8 cellular contexts compared by ENCODE assay signal in the genomic region with DNA sequence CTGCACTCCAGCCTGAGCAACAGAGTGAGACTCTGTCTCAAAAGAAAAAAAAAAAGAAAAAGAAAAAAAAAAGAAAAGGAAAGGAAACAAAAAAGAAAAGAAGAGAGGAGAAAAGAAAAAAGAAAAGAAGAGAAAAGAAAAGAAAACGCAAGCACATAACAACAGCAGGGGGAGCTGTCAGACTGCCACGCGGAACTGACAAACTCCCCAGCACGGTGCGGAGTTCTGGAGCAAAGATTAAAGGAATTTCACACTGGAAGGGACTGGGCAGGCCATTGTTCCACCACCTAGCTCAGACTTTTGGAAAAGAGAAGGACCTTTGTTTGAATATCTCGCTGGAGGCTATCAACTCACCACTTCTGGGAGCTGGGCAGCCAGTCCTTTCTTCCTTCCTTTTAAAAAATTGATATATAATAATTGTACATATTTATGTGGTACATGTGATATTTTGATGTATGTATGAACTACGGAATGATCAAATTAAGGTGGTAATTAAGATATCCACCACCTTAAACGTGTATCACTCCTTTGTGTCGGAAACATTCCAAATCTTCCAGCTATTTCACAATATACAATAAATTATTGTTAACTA. TPM values are rescaled to one million over a fixed set of nuclear protein-coding genes. Genes with fewer than 3 reads are reported as not detected.
DNase-seq lines count a peak whose midpoint lies in the region; ATAC-seq, FAIRE-seq and TF ChIP-seq lines count a peak whose summit lies in the region.

No MANE protein-coding gene starts in this region.

- H3K9me2 ChIP-seq in OCI-LY7 (ENCODE audit: insufficient read depth, low read length) = no peaks in the 10 kb centered on the region

- H3K79me2 ChIP-seq in OCI-LY7 (ENCODE audit: insufficient read depth, low read depth, low read length) (no peaks in the 10 kb centered on the region), endothelial cell of umbilical vein (ENCODE audit: control insufficient read depth, insufficient read depth, low read length) (no peaks in the 10 kb centered on the region), osteoblast (ENCODE audit: insufficient read depth, low read length) (no peaks in the 10 kb centered on the region)

- H2AFZ ChIP-seq in OCI-LY7 (ENCODE audit: low read length) (no peak overlapping the region), endothelial cell of umbilical vein (ENCODE audit: low read depth, low read length) (no peak overlapping the region), osteoblast (ENCODE audit: low read length) (peak overlapping the region; percentile 79)

- H3K27ac ChIP-seq in OCI-LY7 (ENCODE audit: low read depth, low read length, poor library complexity, severe bottlenecking) (no peak overlapping the region), endothelial cell of umbilical vein (ENCODE audit: insufficient read depth, low read depth, low read length) (no peak overlapping the region), osteoblast (ENCODE audit: low read depth, low read length) (no peak overlapping the region)

- FAIRE-seq in endothelial cell of umbilical vein (lab: Jason Lieb, UNC) = no peak

- H3K4me1 ChIP-seq in OCI-LY7 (ENCODE audit: insufficient read depth, low read length, poor library complexity, severe bottlenecking) (no peaks in the 10 kb centered on the region), endothelial cell of umbilical vein (ENCODE audit: control insufficient read depth, extremely low read depth, insufficient read depth, low read length) (no peaks in the 10 kb centered on the region), osteoblast (ENCODE audit: insufficient read depth, low read length) (no peaks in the 10 kb centered on the region)

- H3K4me2 ChIP-seq in OCI-LY7 (ENCODE audit: low read length) (no peak overlapping the region), endothelial cell of umbilical vein (ENCODE audit: insufficient read depth, low read length) (no peak overlapping the region), osteoblast (ENCODE audit: insufficient read depth, low read length) (no peak overlapping the region)

- no peak for ATAC-seq in HG02852 (IDR thresholded peaks at IDR 0.05; ENCODE audit: unreplicated experiment)

- dilution Hi-C loops in endothelial cell of umbilical vein (cut with MboI; ENCODE audit: extremely low pct_ligation_motif_present, low sequenced_read_pairs) = no loop called here

- peak; percentile 23 for DNase-seq in stimulated activated CD4-positive, alpha-beta T cell treated with anti-CD3 and anti-CD28 coated beads, Interleukin-15, amount 100 ng/mL, for 24 hours
- no peak for DNase-seq in stimulated activated CD4-positive, alpha-beta T cell treated with anti-CD3 and anti-CD28 coated beads, Interleukin-4, amount 100 ng/mL, for 4 hours
- DNase-seq in OCI-LY7 (ENCODE audit: low spot score) (no peak), endothelial cell of umbilical vein (ENCODE audit: low read depth, low spot score) (peak; percentile 10), osteoblast (ENCODE audit: insufficient read length, low spot score, missing footprints) (no peak), T-helper 2 cell (no peak), NCI-H1436 (lab: John Stamatoyannopoulos, UW) (no peak)

- no peak for TF ChIP-seq POLR2A in endothelial cell of umbilical vein (IDR thresholded peaks at IDR 0.05; ENCODE audit: low read depth, low read length)

- H3K4me3 ChIP-seq in OCI-LY7 (ENCODE audit: low read depth, low read length, poor library complexity, severe bottlenecking) (no peak overlapping the region), endothelial cell of umbilical vein (replicated peaks in 1 of 3; ENCODE audit: insufficient read depth in 1 of 3, low read depth in 1 of 3, low read length in 3 of 3) (no peak overlapping the region), osteoblast (ENCODE audit: insufficient read depth, low read length) (no peak overlapping the region)

- no peaks in the 10 kb centered on the region for H4K20me1 ChIP-seq in OCI-LY7 (ENCODE audit: insufficient read depth, low read length)
- H4K20me1 ChIP-seq in endothelial cell of umbilical vein (replicated peaks; ENCODE audit: control insufficient read depth, extremely low read depth, insufficient read depth, low read length) = no peaks in the 10 kb centered on the region
- no peaks in the 10 kb centered on the region for H4K20me1 ChIP-seq in osteoblast (ENCODE audit: insufficient read depth, low read length)

- H3K9ac ChIP-seq in endothelial cell of umbilical vein (replicated peaks; ENCODE audit: extremely low read depth, insufficient read depth, low read length) = no peak overlapping the region

- H3K9me1 ChIP-seq in endothelial cell of umbilical vein (replicated peaks; ENCODE audit: control insufficient read depth, extremely low read depth, insufficient read depth, low read length) = no peaks in the 10 kb centered on the region

- intact Hi-C loops in OCI-LY7 (cut with micrococcal nuclease; ENCODE audit: unreplicated experiment) (no loop called here), endothelial cell of umbilical vein (cut with micrococcal nuclease) (no loop called here)

- CTCF ChIA-PET in OCI-LY7 (lab: Charles Lee; ENCODE audit: unreplicated experiment) = no interaction called here
- CTCF ChIA-PET in endothelial cell of umbilical vein (lab: Charles Lee) = interaction anchor here (1.2 to 1.4 kb wide), 2 partner anchors 252 to 1804 kb away, joined by 5 to 11 read pairs; no protein-coding TSS in a partner anchor

- no peaks in the 10 kb centered on the region for H3K9me3 ChIP-seq in OCI-LY7 (ENCODE audit: low read length)
- no peaks in the 10 kb centered on the region for H3K9me3 ChIP-seq in endothelial cell of umbilical vein (replicated peaks; ENCODE audit: control insufficient read depth, insufficient read depth, low read length)
- H3K9me3 ChIP-seq in osteoblast (ENCODE audit: low read depth, low read length) = no peaks in the 10 kb centered on the region

- TF ChIP-seq CTCF in OCI-LY7 (conservative IDR thresholded peaks at IDR 0.05; ENCODE audit: low read length) (peak; percentile 51), endothelial cell of umbilical vein (IDR thresholded peaks at IDR 0.05; ENCODE audit: extremely low read depth in 1 of 2, insufficient read depth in 1 of 2, low read depth in 1 of 2, low read length in 2 of 2) (peak; percentile 25 to 42), osteoblast (IDR thresholded peaks at IDR 0.05; ENCODE audit: extremely low read depth, low read depth, low read length) (peak; percentile 65)

- POLR2A ChIA-PET in OCI-LY7 (lab: Charles Lee) = interaction anchor here (0.7 kb wide), 2 partner anchors 12 to 599 kb away, joined by 3 to 6 read pairs; no protein-coding TSS in a partner anchor
- POLR2A ChIA-PET in endothelial cell of umbilical vein (lab: Charles Lee) = interaction anchor here (0.7 kb wide), 1 partner anchor 769 kb away, joined by 3 read pairs; no protein-coding TSS in a partner anchor

- H3K27me3 ChIP-seq in endothelial cell of umbilical vein (ENCODE audit: control insufficient read depth in 2 of 2, insufficient read depth in 2 of 2, low read length in 2 of 2) (no peaks in the 10 kb centered on the region), osteoblast (ENCODE audit: insufficient read depth, low read length) (no peaks in the 10 kb centered on the region)

- H3K36me3 ChIP-seq in OCI-LY7 (ENCODE audit: insufficient read depth, low read length) (no peaks in the 10 kb centered on the region), endothelial cell of umbilical vein (ENCODE audit: control insufficient read depth in 2 of 2, extremely low read depth in 1 of 2, insufficient read depth in 2 of 2, low read length in 2 of 2) (no peaks in the 10 kb centered on the region), osteoblast (ENCODE audit: insufficient read depth, low read length) (no peaks in the 10 kb centered on the region)

- BruUV-seq in OCI-LY7 (replicated peaks; lab: Mats Ljungman, UMichigan) (no TSS peak), endothelial cell of umbilical vein (replicated peaks; lab: Mats Ljungman, UMichigan) (no TSS peak)

TF ChIP-seq in endothelial cell of umbilical vein, 7 proteins besides CTCF, POLR2A, EP300 and RAD21:
- TF ChIP-seq JUN (IDR thresholded peaks at IDR 0.05; ENCODE audit: borderline replicate concordance, insufficient read depth, insufficient read length, low read depth) (no peak), FOS (IDR thresholded peaks at IDR 0.05; ENCODE audit: borderline replicate concordance, insufficient read depth, low read length) (no peak), MAX (IDR thresholded peaks at IDR 0.05; ENCODE audit: insufficient read depth, insufficient read length) (no peak), EZH2 (IDR thresholded peaks at IDR 0.05; ENCODE audit: borderline replicate concordance, low read depth, low read length, severe bottlenecking) (no peak), MYC (IDR thresholded peaks at IDR 0.05; ENCODE audit: low read depth, low read length) (no peak), POLR2AphosphoS5 (IDR thresholded peaks at IDR 0.05; ENCODE audit: insufficient read depth, low read depth, low read length) (no peak), GATA2 (IDR thresholded peaks at IDR 0.05; ENCODE audit: insufficient read depth, insufficient read length, low read depth, low read length) (no peak)

RNA-seq across cellular contexts. Expression of gene DPPA2, which starts 40.5 kb away (rescaled TPM):
- total RNA-seq in OCI-LY7 (2014; rRNA removed; shearing (Covaris generic)) = not detected in 2 replicates
- not detected in 2 replicates for total RNA-seq in OCI-LY7 (2022)
- total RNA-seq in endothelial cell of umbilical vein = not detected in 2 replicates
- not detected in 2 replicates for polyA plus RNA-seq in endothelial cell of umbilical vein
- not detected in 2 replicates for polyA plus RNA-seq in endothelial cell of umbilical vein (2011; cell fraction: cytosol; rRNA removed)
- polyA plus RNA-seq in endothelial cell of umbilical vein (2011; cell fraction: nucleus; rRNA removed) = not detected in 2 replicates
- not detected in 2 replicates for polyA plus RNA-seq in endothelial cell of umbilical vein (2012)
- polyA minus RNA-seq in endothelial cell of umbilical vein = not detected in 2 replicates
- not detected for polyA minus RNA-seq in endothelial cell of umbilical vein (2011; cell fraction: cytosol; rRNA and poly(A)+ RNA removed)
- polyA minus RNA-seq in endothelial cell of umbilical vein (2011; cell fraction: nucleus; rRNA and poly(A)+ RNA removed) = not detected in 2 replicates
- total RNA-seq in osteoblast = not detected in 2 replicates

Comparison
In these comparisons a context has a peak if more than half of its experiments do, and no peak if none do; other contexts are left out.
1. DNase-seq: peak in stimulated activated CD4-positive, alpha-beta T cell treated with anti-CD3 and anti-CD28 coated beads, Interleukin-15, amount 100 ng/mL, for 24 hours (single experiment) and endothelial cell of umbilical vein (single experiment); none in stimulated activated CD4-positive, alpha-beta T cell treated with anti-CD3 and anti-CD28 coated beads, Interleukin-4, amount 100 ng/mL, for 4 hours (0 of 2), OCI-LY7 (single experiment), osteoblast (single experiment), T-helper 2 cell (0 of 5) and NCI-H1436 (single experiment).
2. Peak in every context shown above with its lines, with median percentiles within 50 percentile points of each other: CTCF ChIP-seq.